16 cellular contexts compared by ENCODE assay signal in genomic region chr19:42843631-42844030, GRCh38. TPM values are rescaled to one million over a fixed set of nuclear protein-coding genes. Genes with fewer than 3 reads are reported as not detected.
"Had no signal": no experiment of that assay in that cellular context is flagged by ENCODE, and none has a peak within 500 bp of the region (broad histone marks: within the 10 kb centered on the region; RNA-seq: fewer than 3 reads in every experiment).

No MANE protein-coding gene starts in this region.

RNA-seq across cellular contexts. Expression of gene PSG1, which starts 35.9 kb away (rescaled TPM):
- total RNA-seq: natural killer cell, occipital lobe, ovary, progenitor cell of endocrine pancreas, right atrium auricular region, sciatic nerve, smooth muscle cell, spleen, suprapubic skin, thoracic aorta, tibial nerve, upper lobe of left lung, ureter, vagina had no signal
- polyA plus RNA-seq: naive thymus-derived CD4-positive, alpha-beta T cell; neural cell; smooth muscle cell; spleen had no signal
